Comparison of ENCODE assay signal across 13 cellular contexts in the genomic region with DNA sequence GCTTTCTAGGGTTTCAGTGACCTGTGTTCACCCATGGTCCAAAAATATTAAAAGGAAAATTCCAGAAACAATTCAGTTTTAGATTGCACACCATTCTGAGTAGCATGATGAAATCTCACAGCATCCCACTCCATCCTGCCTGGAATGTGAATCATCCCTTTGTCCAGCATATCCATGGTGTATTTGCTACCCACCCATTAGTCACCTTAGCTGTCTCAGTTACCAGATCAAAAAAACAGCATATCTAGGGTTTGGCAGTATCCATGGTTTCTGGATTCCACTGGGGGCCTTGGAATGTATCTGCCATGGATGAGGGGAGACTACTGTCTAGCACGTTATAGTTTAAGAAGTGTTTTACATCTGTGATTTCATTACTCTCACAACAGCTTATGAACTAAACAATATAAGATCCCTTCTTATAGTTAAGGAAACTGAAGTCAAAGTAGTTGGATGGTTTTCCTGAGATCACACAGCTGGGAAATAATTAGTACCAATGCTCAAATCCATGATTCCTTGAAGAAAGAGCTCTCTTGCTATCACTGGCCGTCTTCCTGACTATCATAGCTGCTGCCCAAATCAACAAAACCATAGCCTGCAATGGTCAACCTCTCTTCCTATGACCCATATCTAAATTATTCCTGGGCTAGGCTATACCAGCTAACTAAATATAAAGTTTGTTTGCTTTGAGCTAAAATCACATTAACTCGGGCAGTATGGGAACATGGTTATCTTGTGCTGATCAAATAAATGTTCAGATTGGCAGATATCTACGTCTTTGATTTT.
DNase-seq lines count a peak whose midpoint lies in the region; ATAC-seq, FAIRE-seq and TF ChIP-seq lines count a peak whose summit lies in the region.
"Had no signal": no experiment of that assay in that cellular context is flagged by ENCODE, and none has a peak within 500 bp of the region (broad histone marks: within the 10 kb centered on the region; RNA-seq: fewer than 3 reads in every experiment).

No MANE protein-coding gene starts in this region.

- H3K36me3 ChIP-seq in WERI-Rb-1, result no peaks in the 10 kb centered on the region

- in situ Hi-C loops in astrocyte of the cerebellum (cut with HindIII; ENCODE audit: low sequenced_read_pairs), result no loop called here

- CTCF ChIA-PET in activated CD4-positive, alpha-beta T cell treated with anti-CD3 and anti-CD28 coated beads for 36 hours (lab: Charles Lee), result interaction anchor here (0.7 to 5.7 kb wide), 9 partner anchors 9 to 189 kb away, joined by 3 to 39 read pairs (median 4); no protein-coding TSS in a partner anchor

- H3K36me3 Mint-ChIP-seq in activated CD4-positive, alpha-beta T cell treated with anti-CD3 and anti-CD28 coated beads for 36 hours (ENCODE audit: low read depth), result peaks cover 67% of the 10 kb centered on the region

- peak; percentile 17 for FAIRE-seq in urothelium cell line (lab: Jason Lieb, UNC)
- FAIRE-seq: A204.1 had no signal

- no peak for TF ChIP-seq CTCF in astrocyte of the cerebellum (IDR thresholded peaks at IDR 0.05; ENCODE audit: low read depth, low read length, missing control alignments)
- no peak for TF ChIP-seq CTCF in WERI-Rb-1 (IDR thresholded peaks at IDR 0.05; ENCODE audit: low read depth, low read length)

- peaks cover 34% of the 10 kb centered on the region for H3K4me1 Mint-ChIP-seq in activated CD4-positive, alpha-beta T cell treated with anti-CD3 and anti-CD28 coated beads for 36 hours
- H3K4me1 Mint-ChIP-seq: GM23338 had no signal

- peak overlapping the region; percentile 65 for H3K27ac Mint-ChIP-seq in activated CD4-positive, alpha-beta T cell treated with anti-CD3 and anti-CD28 coated beads for 36 hours
- H3K27ac Mint-ChIP-seq: GM23338 had no signal

- H3K27me3 ChIP-seq in WERI-Rb-1 (ENCODE audit: insufficient read depth, low read depth, severe bottlenecking), result no peaks in the 10 kb centered on the region
- H3K27me3 ChIP-seq: adrenal gland had no signal

- H3K4me3 Mint-ChIP-seq in activated CD4-positive, alpha-beta T cell treated with anti-CD3 and anti-CD28 coated beads for 36 hours, result no peak overlapping the region
- H3K4me3 Mint-ChIP-seq: GM23338 had no signal

- no peak overlapping the region for H3K27ac ChIP-seq in WERI-Rb-1

- DNase-seq in activated CD4-positive, alpha-beta T cell treated with anti-CD3 and anti-CD28 coated beads for 36 hours, result no peak
- DNase-seq in activated CD4-positive, alpha-beta T cell treated with anti-CD3 and anti-CD28 coated beads for 48 hours, result no peak
- DNase-seq in astrocyte of the cerebellum (ENCODE audit: low read depth) (peak; percentile 74), kidney glomerular epithelial cell (lab: John Stamatoyannopoulos, UW) (peak; percentile 95), urothelium cell line (ENCODE audit: low spot score) (peak; percentile 57), WERI-Rb-1 (no peak), NCI-H1930 (lab: John Stamatoyannopoulos, UW) (no peak)
- DNase-seq: adrenal gland; NCI-H510A; stimulated activated naive CD4-positive, alpha-beta T cell treated with Interleukin-2 at 50 U/mL for 16 hours had no signal

- POLR2A ChIA-PET in activated CD4-positive, alpha-beta T cell treated with anti-CD3 and anti-CD28 coated beads for 36 hours (lab: Charles Lee), result interaction anchor here (1.0 kb wide), 1 partner anchor 9 kb away, joined by 4 read pairs; no protein-coding TSS in a partner anchor

- no peaks in the 10 kb centered on the region for H3K27me3 Mint-ChIP-seq in activated CD4-positive, alpha-beta T cell treated with anti-CD3 and anti-CD28 coated beads for 36 hours

- intact Hi-C loops in activated CD4-positive, alpha-beta T cell treated with anti-CD3 and anti-CD28 coated beads for 36 hours (cut with DNase I, micrococcal nuclease), result no loop called here

- no peaks in the 10 kb centered on the region for H3K9me3 Mint-ChIP-seq in activated CD4-positive, alpha-beta T cell treated with anti-CD3 and anti-CD28 coated beads for 36 hours (ENCODE audit: low read depth)
- H3K9me3 Mint-ChIP-seq: GM23338 had no signal

- H3K4me3 ChIP-seq in astrocyte of the cerebellum (ENCODE audit: low read depth, low read length), result no peak overlapping the region
- no peak overlapping the region for H3K4me3 ChIP-seq in WERI-Rb-1 (ENCODE audit: low read depth, low read length)
- H3K4me3 ChIP-seq: adrenal gland, GM23338 had no signal

- no peak for ATAC-seq in activated CD4-positive, alpha-beta T cell treated with anti-CD3 and anti-CD28 coated beads for 36 hours
- no peak for ATAC-seq in HG02678 (IDR thresholded peaks at IDR 0.05; ENCODE audit: unreplicated experiment)
- ATAC-seq: GM23338 had no signal

- H3K9me3 ChIP-seq in WERI-Rb-1 (ENCODE audit: severe bottlenecking), result no peaks in the 10 kb centered on the region
- H3K9me3 ChIP-seq: adrenal gland had no signal

Comparison
In these comparisons a context has a peak if more than half of its experiments do, and no peak if none do; other contexts are left out.
1. DNase-seq: peak in astrocyte of the cerebellum (single experiment), kidney glomerular epithelial cell (single experiment) and urothelium cell line (single experiment); none in activated CD4-positive, alpha-beta T cell treated with anti-CD3 and anti-CD28 coated beads for 36 hours (single experiment), activated CD4-positive, alpha-beta T cell treated with anti-CD3 and anti-CD28 coated beads for 48 hours (single experiment), WERI-Rb-1 (single experiment) and NCI-H1930 (0 of 2).